ENCODE assay signal across 26 cellular contexts in the genomic region with DNA sequence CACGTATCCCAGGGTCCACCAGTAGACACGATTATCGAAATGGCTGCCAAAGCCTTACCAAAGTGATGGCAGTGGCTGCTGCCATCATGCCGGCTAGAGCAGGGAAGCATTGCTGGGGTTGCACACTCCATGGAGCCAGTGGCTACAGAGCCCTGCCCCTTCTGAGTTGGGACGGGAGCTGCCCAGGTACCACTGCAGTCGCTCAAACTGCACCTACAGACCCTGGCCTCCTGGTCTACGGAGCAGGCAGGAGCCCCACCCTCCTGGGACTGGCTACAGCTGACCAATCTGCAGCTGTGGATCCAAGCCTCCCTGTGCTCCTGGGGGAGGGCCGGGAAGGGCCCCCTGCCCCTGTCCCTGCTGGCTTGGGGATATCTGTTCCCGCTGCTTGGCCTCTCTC.
DNase-seq lines count a peak whose midpoint lies in the region; ATAC-seq, FAIRE-seq and TF ChIP-seq lines count a peak whose summit lies in the region.
"Had no signal": no experiment of that assay in that cellular context is flagged by ENCODE, and none has a peak within 500 bp of the region (broad histone marks: within the 10 kb centered on the region; RNA-seq: fewer than 3 reads in every experiment).

No MANE protein-coding gene starts in this region.

- H3K36me3 Mint-ChIP-seq in memory B cell, result peaks cover 28% of the 10 kb centered on the region

- 95% methylated on average over 9 of the region's 9 CpGs for WGBS in right cardiac atrium
- WGBS in spleen, 5 donors, result 95 to 98% (median 95%) methylated on average over 8 to 9 of the region's 9 CpGs

- no peak overlapping the region for H3K4me3 Mint-ChIP-seq in memory B cell
- H3K4me3 Mint-ChIP-seq: CD4-positive, alpha-beta T cell had no signal

- peaks cover 3% of the 10 kb centered on the region for H3K4me1 ChIP-seq in right cardiac atrium (ENCODE audit: control insufficient read depth, insufficient read depth, low read length)
- peaks cover 0 to 85% (median 26%) of the 10 kb centered on the region in 6 donors for H3K4me1 ChIP-seq in spleen
- H3K4me1 ChIP-seq: BLaER1 had no signal

- no peak for TF ChIP-seq POLR2A in spleen (IDR thresholded peaks at IDR 0.05)
- no peak for TF ChIP-seq POLR2A in GM12891 (IDR thresholded peaks at IDR 0.05; ENCODE audit: low read depth, low read length)

- H3K4me3 ChIP-seq in right cardiac atrium (ENCODE audit: low read length) (no peak overlapping the region), spleen (no peak overlapping the region)
- H3K4me3 ChIP-seq: BLaER1, MG63, PC-9 had no signal

- TF ChIP-seq CTCF in spleen (IDR thresholded peaks at IDR 0.05 in 8 of 11, conservative IDR thresholded peaks at IDR 0.05 in 3 of 11), result no peak

- no peaks in the 10 kb centered on the region for H3K27me3 Mint-ChIP-seq in memory B cell
- H3K27me3 Mint-ChIP-seq: CD4-positive, alpha-beta T cell had no signal

- DNase-seq in right cardiac atrium (peak in 1 of 3 donors; percentile 48), left cardiac atrium (no peak), memory B cell (ENCODE audit: low spot score in 2 of 2) (no peak), spleen (no peak), inferior parietal cortex (ENCODE audit: extremely low spot score) (no peak), ecto neural progenitor cell (ENCODE audit: low spot score) (no peak), NCI-H2196 (lab: John Stamatoyannopoulos, UW; ENCODE audit: unreplicated experiment) (no peak), GM12891 (ENCODE audit: insufficient read length, low spot score) (no peak)
- DNase-seq: 8988T; CD4-positive, alpha-beta T cell; DMS79; EL; H7; KBM-7; MG63; NCI-H1105 treated with DMSO at 0.1 percent for 48 hours; NCI-H146; NCI-H2029; NCI-H446 treated with DMSO at 0.1 percent for 48 hours; NCI-H526; NCI-H82; NK-92 treated with Interleukin-12 subunit alpha and Interleukin-12 subunit beta, amount 100 ng/mL, for 24 hours; PC-9; SHP77 treated with DMSO at 0.1 percent for 48 hours had no signal

- FAIRE-seq in GM12891 (lab: Jason Lieb, UNC), result no peak

- H3K4me1 Mint-ChIP-seq in memory B cell, result peaks cover 26% of the 10 kb centered on the region

- peak overlapping the region; percentile 82 for H3K27ac Mint-ChIP-seq in memory B cell

- H3K9me3 ChIP-seq in right cardiac atrium (ENCODE audit: control insufficient read depth, low read length) (no peaks in the 10 kb centered on the region), spleen (no peaks in the 10 kb centered on the region)
- H3K9me3 ChIP-seq: BLaER1, MG63 had no signal

- H3K36me3 ChIP-seq in spleen, result peaks cover 0 to 27% (median 7%) of the 10 kb centered on the region in 6 donors

- ATAC-seq in right cardiac atrium (peak; percentile 12 to 20), left cardiac atrium (no peak), memory B cell (ENCODE audit: low read depth) (no peak)

- no peaks in the 10 kb centered on the region for H3K27me3 ChIP-seq in right cardiac atrium (ENCODE audit: control insufficient read depth, insufficient read depth)
- H3K27me3 ChIP-seq in spleen (replicated peaks in 1 of 7), result no peaks in the 10 kb centered on the region
- H3K27me3 ChIP-seq: BLaER1, MG63 had no signal

- intact Hi-C loops in right cardiac atrium (cut with DNase I) (loop anchor here in 1 of 4 donors (10.0 kb wide), 1 partner anchor 249 kb away; no protein-coding TSS in a partner anchor), left cardiac atrium (cut with DNase I) (loop anchor here in 1 of 2 donors (5.0 kb wide), 1 partner anchor 252 kb away; no protein-coding TSS in a partner anchor), spleen (cut with DNase I; ENCODE audit: low total_unique reads) (no loop called here)

- no peaks in the 10 kb centered on the region for H3K9me3 Mint-ChIP-seq in memory B cell
- H3K9me3 Mint-ChIP-seq: CD4-positive, alpha-beta T cell had no signal

- H3K27ac ChIP-seq in right cardiac atrium (ENCODE audit: low read length), result no peak overlapping the region
- peak overlapping the region in 6 of 8 donors; percentile 15 to 67 (median 30) for H3K27ac ChIP-seq in spleen
- H3K27ac ChIP-seq: BLaER1, PC-9, RWPE1 had no signal

TF ChIP-seq in GM12891, 5 proteins besides CTCF, POLR2A, EP300 and RAD21:
- TF ChIP-seq POU2F2 (IDR thresholded peaks at IDR 0.05; ENCODE audit: low read depth, low read length), result no peak
- TF ChIP-seq POLR2AphosphoS5 (IDR thresholded peaks at IDR 0.05; ENCODE audit: low read depth, low read length), result no peak
- TF ChIP-seq SPI1 (IDR thresholded peaks at IDR 0.05; ENCODE audit: low read depth, low read length), result no peak
- no peak for TF ChIP-seq TAF1 (IDR thresholded peaks at IDR 0.05; ENCODE audit: low read depth, low read length)
- TF ChIP-seq PAX5 (IDR thresholded peaks at IDR 0.05; ENCODE audit: insufficient read depth, low read length, severe bottlenecking), result no peak

Comparison
In these comparisons a context has a peak if more than half of its experiments do, and no peak if none do; other contexts are left out.
1. ATAC-seq: peak in right cardiac atrium (2 of 2); none in left cardiac atrium (0 of 2) and memory B cell (single experiment).